In genomic region chr21:42844411-42845113, GRCh38 we compare ENCODE assay signal across 1 cellular context.
TF ChIP-seq lines count a peak whose summit lies in the region.

No MANE protein-coding gene starts in this region.

TF ChIP-seq in K562, 482 proteins besides CTCF, POLR2A, EP300 and RAD21:
- TF ChIP-seq POLR2G (IDR thresholded peaks at IDR 0.05; ENCODE audit: low read depth, low read length) = peak; percentile 30; the same call in 1 of the 2 replicates
- TF ChIP-seq DDX20 (tag; IDR thresholded peaks at IDR 0.05; ENCODE audit: low read depth) = no peak
- no peak for TF ChIP-seq ZNF282 (CRISPR knock-in tag; IDR thresholded peaks at IDR 0.05)
